9 cellular contexts compared by ENCODE assay signal in the genomic region with DNA sequence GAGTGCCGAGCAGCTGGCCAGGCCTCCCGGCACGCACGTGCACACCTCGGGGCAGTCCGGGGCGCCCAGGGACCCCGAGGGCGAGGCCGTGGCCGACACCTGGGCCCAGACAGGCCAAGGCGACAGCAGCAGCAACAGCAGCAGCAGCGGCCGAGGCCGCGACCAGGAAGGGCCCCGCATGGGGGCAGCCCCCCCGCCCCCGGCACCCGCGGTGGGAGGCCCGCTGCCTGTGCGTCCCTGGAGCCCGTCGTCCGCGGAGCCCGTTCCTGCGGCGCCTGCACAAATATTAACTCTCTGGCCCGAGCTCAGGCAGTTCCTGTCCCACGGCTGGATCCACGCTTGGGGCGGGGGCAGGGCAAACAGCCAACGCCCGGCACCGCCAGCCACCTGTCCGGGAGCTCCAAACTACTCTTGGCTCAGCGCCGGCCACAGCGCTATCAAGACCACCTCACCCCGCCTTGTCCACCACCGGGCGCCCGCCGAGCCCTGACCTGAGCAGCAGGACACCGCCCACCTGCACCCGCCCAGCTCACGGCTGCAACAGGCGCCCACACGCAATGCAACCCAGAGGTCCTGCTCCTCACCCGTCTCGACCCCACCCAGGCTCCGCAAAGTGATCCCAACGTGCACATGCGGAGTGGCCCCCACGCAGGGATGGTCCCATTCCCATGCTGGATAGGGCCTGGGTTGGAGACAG. TPM values are rescaled to one million over a fixed set of nuclear protein-coding genes. Genes with fewer than 3 reads are reported as not detected.
DNase-seq lines count a peak whose midpoint lies in the region; ATAC-seq and TF ChIP-seq lines count a peak whose summit lies in the region.
"Had no signal": no experiment of that assay in that cellular context is flagged by ENCODE, and none has a peak within 500 bp of the region (broad histone marks: within the 10 kb centered on the region; RNA-seq: fewer than 3 reads in every experiment).

A gene with protein sequence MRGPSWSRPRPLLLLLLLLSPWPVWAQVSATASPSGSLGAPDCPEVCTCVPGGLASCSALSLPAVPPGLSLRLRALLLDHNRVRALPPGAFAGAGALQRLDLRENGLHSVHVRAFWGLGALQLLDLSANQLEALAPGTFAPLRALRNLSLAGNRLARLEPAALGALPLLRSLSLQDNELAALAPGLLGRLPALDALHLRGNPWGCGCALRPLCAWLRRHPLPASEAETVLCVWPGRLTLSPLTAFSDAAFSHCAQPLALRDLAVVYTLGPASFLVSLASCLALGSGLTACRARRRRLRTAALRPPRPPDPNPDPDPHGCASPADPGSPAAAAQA (minus strand): TSS at position 288 of the 697 bp plus-strand sequence. CDS start 108 bp downstream, at position 180.

- no peak for ATAC-seq in HG03520 (IDR thresholded peaks at IDR 0.05; ENCODE audit: unreplicated experiment)

- peaks cover 6 to 34% (median 18%) of the 10 kb centered on the region in 4 donors for H3K4me1 ChIP-seq in Peyer's patch
- H3K4me1 ChIP-seq in rectal smooth muscle tissue (ENCODE audit: control insufficient read depth, insufficient read depth, low read length): no peaks in the 10 kb centered on the region

- H3K36me3 ChIP-seq in Peyer's patch (no peaks in the 10 kb centered on the region), rectal smooth muscle tissue (ENCODE audit: control insufficient read depth, insufficient read depth, low read length) (no peaks in the 10 kb centered on the region)

- TF ChIP-seq CTCF in GM12865 (IDR thresholded peaks at IDR 0.05; ENCODE audit: insufficient read depth, low read depth, low read length, missing control alignments) (no peak), Peyer's patch (IDR thresholded peaks at IDR 0.05) (no peak), fibroblast of villous mesenchyme (IDR thresholded peaks at IDR 0.05; ENCODE audit: insufficient read depth, low read depth, low read length) (no peak)

- H3K9me3 ChIP-seq in Peyer's patch: peaks cover 0 to 3% (median 0%) of the 10 kb centered on the region in 4 donors

- H3K9ac ChIP-seq in rectal smooth muscle tissue (ENCODE audit: low read length): no peak within 1 kb of the TSS

- peak within 1 kb of the TSS in 2 of 4 donors; percentile 14 to 35 for H3K27ac ChIP-seq in Peyer's patch
- no peak within 1 kb of the TSS for H3K27ac ChIP-seq in rectal smooth muscle tissue (ENCODE audit: low read depth, low read length)

- no peak for TF ChIP-seq POLR2A in Peyer's patch (IDR thresholded peaks at IDR 0.05)

- H3K27me3 ChIP-seq in Peyer's patch: peaks cover 0 to 59% of the 10 kb centered on the region in 2 donors
- H3K27me3 ChIP-seq in rectal smooth muscle tissue (ENCODE audit: control insufficient read depth, insufficient read depth, low read length): peaks cover 50% of the 10 kb centered on the region

- H3K4me3 ChIP-seq in GM12865 (ENCODE audit: low read depth, low read length) (peak within 1 kb of the TSS; percentile 48), Peyer's patch (peak within 1 kb of the TSS; percentile 8 to 58 (median 48)), fibroblast of villous mesenchyme (ENCODE audit: low read depth, low read length) (peak within 1 kb of the TSS; percentile 23), rectal smooth muscle tissue (ENCODE audit: low read length) (peak within 1 kb of the TSS; percentile 54)

- DNase-seq in GM12865 (ENCODE audit: low read depth): no peak
- DNase-seq in Peyer's patch: peak in 1 of 3 donors; percentile 74
- no peak for DNase-seq in fibroblast of villous mesenchyme (ENCODE audit: low read depth)
- no peak for DNase-seq in T-helper 9 cell
- DNase-seq in inferior parietal cortex (ENCODE audit: extremely low spot score): no peak
- no peak for DNase-seq in NCI-H187 (lab: John Stamatoyannopoulos, UW)
- DNase-seq: left cardiac atrium had no signal

RNA-seq across cellular contexts. Expression of the gene that starts here (rescaled TPM):
- 10 to 100 TPM; 14.5 to 45.7 (median 34.1) TPM for total RNA-seq in Peyer's patch
- total RNA-seq in fibroblast of villous mesenchyme: not detected in 2 replicates
- total RNA-seq: left cardiac atrium had no signal

Comparison
In these comparisons a context has a peak if more than half of its experiments do, and no peak if none do; other contexts are left out.
1. RNA of the gene that starts here (total RNA-seq): 14.5 to 45.7 TPM in Peyer's patch; not detected in fibroblast of villous mesenchyme; every median in the first group is over 10 times any median in the second.
2. Peak in every context shown above with its lines, with median percentiles within 50 percentile points of each other: H3K4me3 ChIP-seq.